In the genomic region with DNA sequence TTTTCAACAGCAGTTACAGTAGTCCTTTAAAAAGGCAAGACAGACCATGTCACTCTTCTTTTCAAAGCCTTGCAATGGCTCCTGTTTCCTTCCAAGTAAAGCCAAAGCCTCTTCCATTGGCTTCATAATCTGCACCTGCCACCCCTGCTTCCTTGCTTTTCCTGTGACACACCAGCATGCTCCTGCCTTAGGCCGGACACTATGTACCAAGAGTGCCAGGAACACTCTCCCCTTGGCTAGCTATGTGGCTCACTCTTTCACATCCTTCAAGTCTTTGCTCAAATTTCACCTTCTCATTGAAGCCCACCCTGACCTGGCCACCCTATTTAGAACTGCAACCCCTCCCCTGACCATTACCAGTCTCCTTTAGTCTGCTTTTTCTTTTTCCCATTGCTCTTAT, we compare ENCODE assay signal across 22 cellular contexts.
"Had no signal": no experiment of that assay in that cellular context is flagged by ENCODE, and none has a peak within 500 bp of the region (broad histone marks: within the 10 kb centered on the region; RNA-seq: fewer than 3 reads in every experiment).

No MANE protein-coding gene starts in this region.

- DNase-seq: KBM-7, MV-4-11, NCI-H1092, NCI-H1105 treated with DMSO at 0.1 percent for 48 hours, NCI-H1417 treated with DMSO at 0.1 percent for 48 hours, NCI-H146, NCI-H1694 treated with DMSO at 0.1 percent for 48 hours, NCI-H1930, NCI-H2081, NCI-H2107, NCI-H2227 treated with DMSO at 0.1 percent for 48 hours, NCI-H446, NCI-H510A, NCI-H524 treated with DMSO at 0.1 percent for 48 hours, NCI-H69, NCI-H774, Right ventricle myocardium superior, RPMI8226, SIG-M5 had no signal

- H3K9me3 ChIP-seq: SJSA1 had no signal

- H3K27me3 ChIP-seq: SJSA1 had no signal

- H3K36me3 ChIP-seq: SJSA1 had no signal

- H3K4me3 ChIP-seq: SJSA1, SK-N-MC had no signal

- H3K27ac ChIP-seq: HL-60, SJSA1, SK-N-MC had no signal
